ENCODE assay signal across 9 cellular contexts in genomic region chr9:5869315-5870019, GRCh38. TPM values are rescaled to one million over a fixed set of nuclear protein-coding genes. Genes with fewer than 3 reads are reported as not detected.
DNase-seq lines count a peak whose midpoint lies in the region; ATAC-seq and TF ChIP-seq lines count a peak whose summit lies in the region.
"Had no signal": no experiment of that assay in that cellular context is flagged by ENCODE, and none has a peak within 500 bp of the region (broad histone marks: within the 10 kb centered on the region; RNA-seq: fewer than 3 reads in every experiment).

No MANE protein-coding gene starts in this region.

- H3K4me3 Mint-ChIP-seq in activated CD8-positive, alpha-beta T cell treated with anti-CD3 and anti-CD28 coated beads for 36 hours: no peak overlapping the region
- no peak overlapping the region for H3K4me3 Mint-ChIP-seq in activated T-helper 2 cell treated with anti-CD3 and anti-CD28 coated beads, Interferon-gamma antibody, Interleukin-2, Interleukin-4, amounts not matched to agents 10 μg/mL and 5 μg/mL and 100 μg/mL, durations not matched to agents 14 hours and 24 hours and 36 hours (ENCODE audit: low read depth)

- peak; percentile 32 for TF ChIP-seq CTCF in activated CD8-positive, alpha-beta T cell treated with anti-CD3 and anti-CD28 coated beads for 36 hours (IDR thresholded peaks at IDR 0.05)
- TF ChIP-seq CTCF in thyroid gland (IDR thresholded peaks at IDR 0.05): peak in 1 of 6 experiments; percentile 11

- H3K4me1 ChIP-seq in thyroid gland: peaks cover 6 to 11% of the 10 kb centered on the region in 2 donors

- POLR2A ChIA-PET in activated CD8-positive, alpha-beta T cell treated with anti-CD3 and anti-CD28 coated beads for 36 hours (lab: Charles Lee): interaction anchor here (0.9 kb wide), 1 partner anchor 10 kb away, joined by 3 read pairs; no protein-coding TSS in a partner anchor

- peak; percentile 60 for TF ChIP-seq RAD21 in Ishikawa (IDR thresholded peaks at IDR 0.05; ENCODE audit: low read depth)

- H3K4me3 ChIP-seq in thyroid gland (replicated peaks in 1 of 3): no peak overlapping the region

- H3K36me3 ChIP-seq in thyroid gland: no peaks in the 10 kb centered on the region

- H3K27me3 Mint-ChIP-seq in activated CD8-positive, alpha-beta T cell treated with anti-CD3 and anti-CD28 coated beads for 36 hours: no peaks in the 10 kb centered on the region
- no peaks in the 10 kb centered on the region for H3K27me3 Mint-ChIP-seq in activated T-helper 2 cell treated with anti-CD3 and anti-CD28 coated beads, Interferon-gamma antibody, Interleukin-2, Interleukin-4, amounts not matched to agents 10 μg/mL and 5 μg/mL and 100 μg/mL, durations not matched to agents 14 hours and 24 hours and 36 hours (ENCODE audit: low read depth)

- DNase-seq in ELF-1 (ENCODE audit: low read depth, low spot score) (peak; percentile 81), iPS-NIHi11 (ENCODE audit: low spot score) (peak; percentile 59), thyroid gland (no peak)
- DNase-seq in activated CD8-positive, alpha-beta T cell treated with anti-CD3 and anti-CD28 coated beads for 36 hours: peak; percentile 49
- DNase-seq in activated T-helper 2 cell treated with anti-CD3 and anti-CD28 coated beads, Interferon-gamma antibody, Interleukin-2, Interleukin-4, amounts not matched to agents 10 μg/mL and 5 μg/mL and 100 μg/mL, durations not matched to agents 14 hours and 24 hours and 36 hours (ENCODE audit: low spot score): no peak
- DNase-seq: hypothalamus had no signal

- peak overlapping the region in 1 of 3 donors; percentile 74 for H3K27ac ChIP-seq in thyroid gland

- H3K27ac Mint-ChIP-seq in activated CD8-positive, alpha-beta T cell treated with anti-CD3 and anti-CD28 coated beads for 36 hours: peak overlapping the region; percentile 52
- H3K27ac Mint-ChIP-seq in activated T-helper 2 cell treated with anti-CD3 and anti-CD28 coated beads, Interferon-gamma antibody, Interleukin-2, Interleukin-4, amounts not matched to agents 10 μg/mL and 5 μg/mL and 100 μg/mL, durations not matched to agents 14 hours and 24 hours and 36 hours: no peak overlapping the region

- no peaks in the 10 kb centered on the region for H3K9me3 ChIP-seq in thyroid gland

- no peak for TF ChIP-seq POLR2A in thyroid gland (IDR thresholded peaks at IDR 0.05)

- intact Hi-C loops in activated CD8-positive, alpha-beta T cell treated with anti-CD3 and anti-CD28 coated beads for 36 hours (cut with micrococcal nuclease): no loop called here
- intact Hi-C loops in thyroid gland (cut with DNase I): no loop called here
- intact Hi-C loops in activated T-helper 2 cell treated with anti-CD3 and anti-CD28 coated beads, Interferon-gamma antibody, Interleukin-2, Interleukin-4, amounts not matched to agents 10 μg/mL and 5 μg/mL and 100 μg/mL, durations not matched to agents 14 hours and 24 hours and 36 hours (cut with micrococcal nuclease): no loop called here

- peaks cover 19% of the 10 kb centered on the region for H3K4me1 Mint-ChIP-seq in activated CD8-positive, alpha-beta T cell treated with anti-CD3 and anti-CD28 coated beads for 36 hours (ENCODE audit: low read depth)
- peaks cover 20% of the 10 kb centered on the region for H3K4me1 Mint-ChIP-seq in activated T-helper 2 cell treated with anti-CD3 and anti-CD28 coated beads, Interferon-gamma antibody, Interleukin-2, Interleukin-4, amounts not matched to agents 10 μg/mL and 5 μg/mL and 100 μg/mL, durations not matched to agents 14 hours and 24 hours and 36 hours (ENCODE audit: low read depth)

- H3K27me3 ChIP-seq in thyroid gland: no peaks in the 10 kb centered on the region

- no peak for TF ChIP-seq EP300 in Ishikawa (IDR thresholded peaks at IDR 0.05; ENCODE audit: borderline replicate concordance)

- CTCF ChIA-PET in activated CD8-positive, alpha-beta T cell treated with anti-CD3 and anti-CD28 coated beads for 36 hours (lab: Charles Lee): interaction anchor here (0.9 to 2.8 kb wide), 11 partner anchors 9 to 107 kb away, joined by 3 to 13 read pairs (median 4); partner anchors contain the start of gene ERMP1

- ATAC-seq in activated CD8-positive, alpha-beta T cell treated with anti-CD3 and anti-CD28 coated beads for 36 hours: peak; percentile 71
- no peak for ATAC-seq in GM19397 (IDR thresholded peaks at IDR 0.05; ENCODE audit: unreplicated experiment)
- no peak for ATAC-seq in GM19023 (IDR thresholded peaks at IDR 0.05; ENCODE audit: unreplicated experiment)

- H3K9me3 Mint-ChIP-seq in activated CD8-positive, alpha-beta T cell treated with anti-CD3 and anti-CD28 coated beads for 36 hours: no peaks in the 10 kb centered on the region
- no peaks in the 10 kb centered on the region for H3K9me3 Mint-ChIP-seq in activated T-helper 2 cell treated with anti-CD3 and anti-CD28 coated beads, Interferon-gamma antibody, Interleukin-2, Interleukin-4, amounts not matched to agents 10 μg/mL and 5 μg/mL and 100 μg/mL, durations not matched to agents 14 hours and 24 hours and 36 hours

- 81 to 89% methylated on average over 3 of the region's 3 CpGs for WGBS in thyroid gland, 2 donors

- H3K36me3 Mint-ChIP-seq in activated CD8-positive, alpha-beta T cell treated with anti-CD3 and anti-CD28 coated beads for 36 hours (ENCODE audit: low read depth): no peaks in the 10 kb centered on the region
- no peaks in the 10 kb centered on the region for H3K36me3 Mint-ChIP-seq in activated T-helper 2 cell treated with anti-CD3 and anti-CD28 coated beads, Interferon-gamma antibody, Interleukin-2, Interleukin-4, amounts not matched to agents 10 μg/mL and 5 μg/mL and 100 μg/mL, durations not matched to agents 14 hours and 24 hours and 36 hours (ENCODE audit: low read depth)

TF ChIP-seq in Ishikawa, 13 proteins besides CTCF, POLR2A, EP300 and RAD21:
- no peak for TF ChIP-seq ZBTB7A (IDR thresholded peaks at IDR 0.05; ENCODE audit: low read depth)
- no peak for TF ChIP-seq TEAD4 (IDR thresholded peaks at IDR 0.05)
- no peak for TF ChIP-seq REST (IDR thresholded peaks at IDR 0.05; ENCODE audit: low read depth)
- TF ChIP-seq EGR1 (IDR thresholded peaks at IDR 0.05): no peak
- TF ChIP-seq TCF12 (IDR thresholded peaks at IDR 0.05; ENCODE audit: low read depth): no peak
- no peak for TF ChIP-seq FOXM1 (IDR thresholded peaks at IDR 0.05; ENCODE audit: borderline replicate concordance, low read depth)
- no peak for TF ChIP-seq NFIC (IDR thresholded peaks at IDR 0.05)
- no peak for TF ChIP-seq MAX (IDR thresholded peaks at IDR 0.05)
- no peak for TF ChIP-seq TAF1 (IDR thresholded peaks at IDR 0.05; ENCODE audit: low read depth)
- TF ChIP-seq CEBPB (IDR thresholded peaks at IDR 0.05): no peak
- no peak for TF ChIP-seq USF1 (IDR thresholded peaks at IDR 0.05)
- TF ChIP-seq CREB1 (IDR thresholded peaks at IDR 0.05; ENCODE audit: low read depth): no peak
- no peak for TF ChIP-seq YY1 (IDR thresholded peaks at IDR 0.05; ENCODE audit: low read depth)

RNA-seq across cellular contexts. Expression of gene MLANA, which starts 21.2 kb away (rescaled TPM):
- not detected for total RNA-seq in activated CD8-positive, alpha-beta T cell treated with anti-CD3 and anti-CD28 coated beads for 36 hours
- not detected for total RNA-seq in thyroid gland
- total RNA-seq in activated T-helper 2 cell treated with anti-CD3 and anti-CD28 coated beads, Interferon-gamma antibody, Interleukin-2, Interleukin-4, amounts not matched to agents 10 μg/mL and 5 μg/mL and 100 μg/mL, durations not matched to agents 14 hours and 24 hours and 36 hours: not detected in 2 replicates

RNA-seq across cellular contexts. Expression of gene ERMP1, which starts 36.5 kb away (rescaled TPM):
- 10 to 100 TPM; 14.7 to 15.9 TPM for total RNA-seq in activated CD8-positive, alpha-beta T cell treated with anti-CD3 and anti-CD28 coated beads for 36 hours
- total RNA-seq in thyroid gland: 10 to 100 TPM; 68.3 to 79.5 (median 75.2) TPM
- 21.1 and 25.3 TPM in 2 replicates for total RNA-seq in activated T-helper 2 cell treated with anti-CD3 and anti-CD28 coated beads, Interferon-gamma antibody, Interleukin-2, Interleukin-4, amounts not matched to agents 10 μg/mL and 5 μg/mL and 100 μg/mL, durations not matched to agents 14 hours and 24 hours and 36 hours

Comparison
In these comparisons a context has a peak if more than half of its experiments do, and no peak if none do; other contexts are left out.
1. DNase-seq: peak in ELF-1 (single experiment), activated CD8-positive, alpha-beta T cell treated with anti-CD3 and anti-CD28 coated beads for 36 hours (single experiment) and iPS-NIHi11 (single experiment); none in thyroid gland (0 of 2) and activated T-helper 2 cell treated with anti-CD3 and anti-CD28 coated beads, Interferon-gamma antibody, Interleukin-2, Interleukin-4, amounts not matched to agents 10 μg/mL and 5 μg/mL and 100 μg/mL, durations not matched to agents 14 hours and 24 hours and 36 hours (single experiment).